ENCODE assay signal across 23 cellular contexts in the genomic region with DNA sequence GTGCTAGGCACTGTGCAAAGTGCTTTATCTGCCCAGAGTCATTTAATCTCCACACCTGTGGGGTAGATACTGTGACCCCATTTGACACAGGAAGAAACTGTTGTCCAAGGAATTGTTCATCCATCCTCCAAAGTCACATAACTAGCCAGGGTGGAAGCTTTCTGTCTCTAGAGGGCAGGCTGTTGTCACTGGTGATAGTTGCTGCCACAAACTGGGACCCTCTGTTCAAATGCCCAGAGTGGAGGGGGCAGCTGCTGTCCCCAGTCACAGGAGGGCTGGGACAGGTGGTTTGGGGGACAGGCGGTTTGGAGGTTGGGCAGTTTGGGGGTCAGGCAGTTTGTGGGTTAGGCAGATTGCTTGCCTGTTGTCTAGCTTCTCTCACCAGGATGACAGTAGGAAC. TPM values are rescaled to one million over a fixed set of nuclear protein-coding genes. Genes with fewer than 3 reads are reported as not detected.
DNase-seq lines count a peak whose midpoint lies in the region; ATAC-seq and TF ChIP-seq lines count a peak whose summit lies in the region.
"Had no signal": no experiment of that assay in that cellular context is flagged by ENCODE, and none has a peak within 500 bp of the region (broad histone marks: within the 10 kb centered on the region; RNA-seq: fewer than 3 reads in every experiment).

No MANE protein-coding gene starts in this region.

- H3K79me2 ChIP-seq in H9 (ENCODE audit: insufficient read depth, low read length): no peaks in the 10 kb centered on the region

- no peak overlapping the region for H3K18ac ChIP-seq in H9 (ENCODE audit: insufficient read length, low read depth, low read length)

- no peak overlapping the region for H3K23ac ChIP-seq in H9 (ENCODE audit: insufficient read length, low read depth, low read length)

- no peak overlapping the region for H3K27ac Mint-ChIP-seq in H9
- H3K27ac Mint-ChIP-seq: activated B cell treated with CpG ODN at 0.5 μM for 24 hours; activated naive CD4-positive, alpha-beta T cell treated with anti-CD3 and anti-CD28 coated beads, Interleukin-2, amount 50 U/mL, for 72 hours; activated T-cell treated with anti-CD3 and anti-CD28 coated beads, Interleukin-2, amount 50 U/mL, for 72 hours; CD4-positive, alpha-beta memory T cell; stimulated activated naive CD8-positive, alpha-beta T cell treated with anti-CD3 and anti-CD28 coated beads, Interleukin-15, Interleukin-2, amounts not matched to agents 100 ng/mL and 50 ng/mL, for 24 hours had no signal

- H3K27ac ChIP-seq in H9 (ENCODE audit: insufficient read length, low read depth, low read length): no peak overlapping the region
- no peak overlapping the region for H3K27ac ChIP-seq in foreskin keratinocyte
- H3K27ac ChIP-seq: body of pancreas, esophagus muscularis mucosa, lower lobe of right lung, transverse colon had no signal

- H3K4me1 ChIP-seq in H9 (ENCODE audit: insufficient read depth, low read length) (no peaks in the 10 kb centered on the region), foreskin keratinocyte (no peaks in the 10 kb centered on the region)
- H3K4me1 ChIP-seq: body of pancreas, esophagus muscularis mucosa, lower lobe of right lung, transverse colon had no signal

- no peak overlapping the region for H3K9ac ChIP-seq in H9 (ENCODE audit: extremely low read depth, insufficient read length, low read length)

- no peaks in the 10 kb centered on the region for H4K20me1 ChIP-seq in H9 (ENCODE audit: control insufficient read depth, insufficient read depth, insufficient read length)

- H2BK120ac ChIP-seq in H9 (ENCODE audit: low read depth, low read length, poor library complexity, severe bottlenecking): no peak overlapping the region

- H2BK12ac ChIP-seq in H9 (ENCODE audit: insufficient read length, low read depth, low read length): no peak overlapping the region

- no peak overlapping the region for H2BK5ac ChIP-seq in H9 (ENCODE audit: insufficient read length, low read length)

- H4K91ac ChIP-seq in H9 (ENCODE audit: insufficient read length, low read depth, low read length): no peak overlapping the region

- H2AK5ac ChIP-seq in H9 (ENCODE audit: insufficient read length, low read length): no peak overlapping the region

- TF ChIP-seq CTCF in AG09309 (IDR thresholded peaks at IDR 0.05; ENCODE audit: control insufficient read depth, insufficient read depth, low read depth, low read length, missing control alignments) (peak; percentile 22), H9 (conservative IDR thresholded peaks at IDR 0.05) (peak; percentile 40; the same call in 2 of the 3 replicates), foreskin keratinocyte (conservative IDR thresholded peaks at IDR 0.05) (peak; percentile 42)

- no peak overlapping the region for H3K4me2 ChIP-seq in H9 (ENCODE audit: insufficient read depth, insufficient read length, low read length)

- H4K8ac ChIP-seq in H9 (replicated peaks; ENCODE audit: insufficient read length, low read depth, low read length): no peak overlapping the region

- no peak overlapping the region for H2BK20ac ChIP-seq in H9 (ENCODE audit: low read depth, low read length, poor library complexity, severe bottlenecking)

- H3K4me3 Mint-ChIP-seq in H9: no peak overlapping the region
- H3K4me3 Mint-ChIP-seq: activated B cell treated with CpG ODN at 0.5 μM for 24 hours; activated T-cell treated with anti-CD3 and anti-CD28 coated beads, Interleukin-2, amount 50 U/mL, for 72 hours; CD4-positive, alpha-beta memory T cell; stimulated activated naive CD8-positive, alpha-beta T cell treated with anti-CD3 and anti-CD28 coated beads, Interleukin-15, Interleukin-2, amounts not matched to agents 100 ng/mL and 50 ng/mL, for 24 hours had no signal

- H3K4me1 Mint-ChIP-seq in H9: no peaks in the 10 kb centered on the region
- H3K4me1 Mint-ChIP-seq: activated B cell treated with CpG ODN at 0.5 μM for 24 hours had no signal

- H3K79me1 ChIP-seq in H9 (ENCODE audit: insufficient read depth, low read depth, low read length, poor library complexity, severe bottlenecking): no peaks in the 10 kb centered on the region

- no peak overlapping the region for H3K4ac ChIP-seq in H9 (ENCODE audit: low read depth, low read length)

- no peak for ATAC-seq in foreskin keratinocyte
- no peak for ATAC-seq in GM18861 (IDR thresholded peaks at IDR 0.05; ENCODE audit: unreplicated experiment)
- ATAC-seq: activated naive CD4-positive, alpha-beta T cell treated with anti-CD3 and anti-CD28 coated beads, Interleukin-2, amount 50 U/mL, for 72 hours; activated T-cell treated with anti-CD3 and anti-CD28 coated beads, Interleukin-2, amount 50 U/mL, for 72 hours; body of pancreas; lower lobe of right lung had no signal

- no peak overlapping the region for H2BK15ac ChIP-seq in H9 (ENCODE audit: low read depth, low read length)

- DNase-seq in AG09309 (ENCODE audit: low read depth) (no peak), H9 (peak; percentile 34), SK-MEL-5 (ENCODE audit: low read depth, low spot score) (peak; percentile 22), foreskin keratinocyte (no peak), RPMI8226 (no peak), T1000 (lab: John Stamatoyannopoulos, UW) (no peak)
- no peak for DNase-seq in activated CD4-positive, alpha-beta T cell treated with anti-CD3 and anti-CD28 coated beads, Interleukin-2, amount 50 U/mL, for 4 hours
- DNase-seq: activated B cell treated with CpG ODN at 0.5 μM for 24 hours; activated CD8-positive, alpha-beta memory T cell treated with anti-CD3 and anti-CD28 coated beads for 24 hours; activated T-cell treated with anti-CD3 and anti-CD28 coated beads, Interleukin-2, amount 50 U/mL, for 72 hours; body of pancreas; CD4-positive, alpha-beta memory T cell; Karpas-422; lower lobe of right lung; NCI-H1417 treated with DMSO at 0.1 percent for 48 hours; NCI-H774; occipital lobe; stimulated activated CD4-positive, alpha-beta T cell treated with anti-CD3 and anti-CD28 coated beads, Interleukin-2, amount 100 ng/mL, for 24 hours; transverse colon had no signal

- H3K14ac ChIP-seq in H9 (ENCODE audit: insufficient read depth, low read length): no peak overlapping the region

- H3K56ac ChIP-seq in H9 (ENCODE audit: insufficient read length, low read depth, low read length): no peak overlapping the region

- H3K23me2 ChIP-seq in H9 (ENCODE audit: insufficient read length, low read depth, low read length, poor library complexity, severe bottlenecking): no peaks in the 10 kb centered on the region

- in situ Hi-C loops in SK-MEL-5 (cut with HindIII; ENCODE audit: low pct_unique_long_range_greater_than_20kb, low sequenced_read_pairs): no loop called here

- H3K4me3 ChIP-seq in AG09309 (ENCODE audit: control insufficient read depth, low read depth, low read length): no peak overlapping the region
- H3K4me3 ChIP-seq: body of pancreas, esophagus muscularis mucosa, lower lobe of right lung, transverse colon had no signal

- no peak overlapping the region for H4K5ac ChIP-seq in H9 (ENCODE audit: insufficient read length, low read depth, low read length)

- no CpG with 5 or more reads among the region's 1 CpG for whole genome bisulfite sequencing in H9 (ENCODE audit: extremely low coverage, insufficient read length, low lambda C conversion rate)

- no peaks in the 10 kb centered on the region for H3K9me3 ChIP-seq in H9 (ENCODE audit: control insufficient read depth, low read depth, low read length)
- H3K9me3 ChIP-seq: body of pancreas, esophagus muscularis mucosa, lower lobe of right lung, transverse colon had no signal

- no peak overlapping the region for H2AFZ ChIP-seq in H9 (ENCODE audit: low read length)

- H3T11ph ChIP-seq in H9 (ENCODE audit: low read length): no peak overlapping the region

- no peaks in the 10 kb centered on the region for H3K27me3 ChIP-seq in H9 (ENCODE audit: insufficient read depth, low read length)
- H3K27me3 ChIP-seq in foreskin keratinocyte: peaks cover 11% of the 10 kb centered on the region
- H3K27me3 ChIP-seq: body of pancreas, esophagus muscularis mucosa, transverse colon had no signal

- H3K9me3 Mint-ChIP-seq in H9: no peaks in the 10 kb centered on the region
- H3K9me3 Mint-ChIP-seq: activated B cell treated with CpG ODN at 0.5 μM for 24 hours; activated naive CD4-positive, alpha-beta T cell treated with anti-CD3 and anti-CD28 coated beads, Interleukin-2, amount 50 U/mL, for 72 hours; activated T-cell treated with anti-CD3 and anti-CD28 coated beads, Interleukin-2, amount 50 U/mL, for 72 hours; stimulated activated naive CD8-positive, alpha-beta T cell treated with anti-CD3 and anti-CD28 coated beads, Interleukin-15, Interleukin-2, amounts not matched to agents 100 ng/mL and 50 ng/mL, for 24 hours had no signal

- H3K27me3 Mint-ChIP-seq in H9 (ENCODE audit: low read depth): peaks cover 4% of the 10 kb centered on the region; the same call in 1 of the 2 replicates

- no peaks in the 10 kb centered on the region for H3K36me3 Mint-ChIP-seq in H9 (ENCODE audit: insufficient read depth in 1 of 3, low read depth in 3 of 3)
- H3K36me3 Mint-ChIP-seq: activated naive CD4-positive, alpha-beta T cell treated with anti-CD3 and anti-CD28 coated beads, Interleukin-2, amount 50 U/mL, for 72 hours; CD4-positive, alpha-beta memory T cell had no signal

RNA-seq across cellular contexts. Expression of a gene that starts 16.1 kb away (rescaled TPM):
- total RNA-seq in H9 (2021) (10.3 and 10.5 TPM in 2 replicates), foreskin keratinocyte (9.0 and 9.6 TPM in 2 replicates)
- total RNA-seq in SK-MEL-5 (2014; rRNA removed; shearing (Covaris generic)): 6.6 and 10.9 TPM in 2 replicates
- 5.1 and 6.0 TPM in 2 replicates for polyA plus RNA-seq in SK-MEL-5 (2015; cell fraction: cytosol; rRNA removed)
- 3.6 and 8.7 TPM in 2 replicates for polyA plus RNA-seq in SK-MEL-5 (2015; cell fraction: nucleus; rRNA removed)
- polyA plus RNA-seq in foreskin keratinocyte: 10.7 and 11.4 TPM in 2 replicates

RNA-seq across cellular contexts. Expression of a gene that starts 41.6 kb away (rescaled TPM):
- total RNA-seq in H9 (2021) (1.7 and 2.2 TPM in 2 replicates), foreskin keratinocyte (6.2 and 6.4 TPM in 2 replicates)
- 2.9 and 4.7 TPM in 2 replicates for total RNA-seq in SK-MEL-5 (2014; rRNA removed; shearing (Covaris generic))
- 5.5 and 7.1 TPM in 2 replicates for polyA plus RNA-seq in SK-MEL-5 (2015; cell fraction: cytosol; rRNA removed)
- 6.6 and 10.7 TPM in 2 replicates for polyA plus RNA-seq in SK-MEL-5 (2015; cell fraction: nucleus; rRNA removed)
- 5.8 and 6.1 TPM in 2 replicates for polyA plus RNA-seq in foreskin keratinocyte

Comparison
In these comparisons a context has a peak if more than half of its experiments do, and no peak if none do; other contexts are left out.
1. DNase-seq: peak in H9 (single experiment) and SK-MEL-5 (single experiment); none in AG09309 (single experiment), foreskin keratinocyte (0 of 2), RPMI8226 (single experiment), activated CD4-positive, alpha-beta T cell treated with anti-CD3 and anti-CD28 coated beads, Interleukin-2, amount 50 U/mL, for 4 hours (0 of 2) and T1000 (single experiment).
2. Peak in every context shown above with its lines, with median percentiles within 50 percentile points of each other: CTCF ChIP-seq.